ENCODE assay signal across 22 cellular contexts in genomic region chr3:104873331-104873730, GRCh38.
A peak's percentile ranks its signal among the peaks of the same experiment; 100 is the strongest.
DNase-seq lines count a peak whose midpoint lies in the region; ATAC-seq and TF ChIP-seq lines count a peak whose summit lies in the region.
"Had no signal": no experiment of that assay in that cellular context is flagged by ENCODE, and none has a peak within 500 bp of the region (broad histone marks: within the 10 kb centered on the region; RNA-seq: fewer than 3 reads in every experiment).

No MANE protein-coding gene starts in this region.

- ATAC-seq in HG03045 (IDR thresholded peaks at IDR 0.05; ENCODE audit: unreplicated experiment): no peak
- ATAC-seq: A549; activated CD8-positive, alpha-beta T cell treated with anti-CD3 and anti-CD28 coated beads for 36 hours; heart left ventricle; left colon; psoas muscle; Right ventricle myocardium inferior; upper lobe of right lung had no signal

- TF ChIP-seq CTCF in AG04449 (IDR thresholded peaks at IDR 0.05; ENCODE audit: insufficient read depth, low read length, missing control alignments) (no peak), glutamatergic neuron (IDR thresholded peaks at IDR 0.05; ENCODE audit: partially characterized antibody, unreplicated experiment) (no peak)

- H3K4me3 ChIP-seq in AG04449 (ENCODE audit: low read depth, low read length): no peak overlapping the region
- H3K4me3 ChIP-seq: A549, heart left ventricle, psoas muscle, upper lobe of right lung had no signal

- H3K27ac Mint-ChIP-seq in glutamatergic neuron (ENCODE audit: unreplicated experiment): no peak overlapping the region
- H3K27ac Mint-ChIP-seq: activated CD8-positive, alpha-beta T cell treated with anti-CD3 and anti-CD28 coated beads for 36 hours had no signal

- no peaks in the 10 kb centered on the region for H3K9me3 Mint-ChIP-seq in glutamatergic neuron (ENCODE audit: unreplicated experiment)
- H3K9me3 Mint-ChIP-seq: activated CD8-positive, alpha-beta T cell treated with anti-CD3 and anti-CD28 coated beads for 36 hours had no signal

- DNase-seq in AG04449 (ENCODE audit: low read depth, low spot score): peak; percentile 49
- peak; percentile 52 for DNase-seq in HS-5 (ENCODE audit: low read depth)
- DNase-seq in astrocyte of the hippocampus (ENCODE audit: low read depth, low spot score): peak; percentile 51
- peak; percentile 66 for DNase-seq in iris pigment epithelial cell (ENCODE audit: low read depth)
- no peak for DNase-seq in NOMO-1 (lab: John Stamatoyannopoulos, UW; ENCODE audit: unreplicated experiment in 2 of 2)
- DNase-seq in glutamatergic neuron: no peak
- no peak for DNase-seq in RKO (ENCODE audit: low spot score)
- DNase-seq: activated CD4-positive, CD25-positive, alpha-beta regulatory T cell treated with anti-CD3 and anti-CD28 coated beads, Interleukin-2, amount 50 U/mL, for 72 hours; activated CD8-positive, alpha-beta T cell treated with anti-CD3 and anti-CD28 coated beads for 36 hours; activated effector memory CD4-positive, alpha-beta T cell treated with Interleukin-2 at 50 U/mL for 16 hours; activated T-cell treated with anti-CD3 and anti-CD28 coated beads for 4 hours; heart left ventricle; left colon; NCI-H1436 treated with DMSO at 0.1 percent for 48 hours; NCI-H2107; NCI-H446 treated with DMSO at 0.1 percent for 48 hours; OCI-M1; psoas muscle; upper lobe of right lung had no signal

- no peaks in the 10 kb centered on the region for H3K36me3 Mint-ChIP-seq in glutamatergic neuron (ENCODE audit: unreplicated experiment)

- peaks cover 2% of the 10 kb centered on the region for H3K27me3 Mint-ChIP-seq in glutamatergic neuron (ENCODE audit: unreplicated experiment)
- H3K27me3 Mint-ChIP-seq: activated CD8-positive, alpha-beta T cell treated with anti-CD3 and anti-CD28 coated beads for 36 hours had no signal

- CTCF ChIA-PET in AG04449 (lab: Yijun Ruan, JAX): no interaction called here

- POLR2A ChIA-PET in AG04449 (lab: Yijun Ruan, JAX): no interaction called here

- H3K4me3 Mint-ChIP-seq in glutamatergic neuron (ENCODE audit: unreplicated experiment): no peak overlapping the region
- H3K4me3 Mint-ChIP-seq: activated CD8-positive, alpha-beta T cell treated with anti-CD3 and anti-CD28 coated beads for 36 hours had no signal

- no peaks in the 10 kb centered on the region for H3K4me1 Mint-ChIP-seq in glutamatergic neuron (ENCODE audit: low read depth, unreplicated experiment)

Comparison
In these comparisons a context has a peak if more than half of its experiments do, and no peak if none do; other contexts are left out.
1. DNase-seq: peak in AG04449 (single experiment), HS-5 (single experiment), astrocyte of the hippocampus (single experiment) and iris pigment epithelial cell (single experiment); none in NOMO-1 (0 of 2), glutamatergic neuron (single experiment) and RKO (single experiment).